ENCODE assay signal across 1 cellular context in the genomic region with DNA sequence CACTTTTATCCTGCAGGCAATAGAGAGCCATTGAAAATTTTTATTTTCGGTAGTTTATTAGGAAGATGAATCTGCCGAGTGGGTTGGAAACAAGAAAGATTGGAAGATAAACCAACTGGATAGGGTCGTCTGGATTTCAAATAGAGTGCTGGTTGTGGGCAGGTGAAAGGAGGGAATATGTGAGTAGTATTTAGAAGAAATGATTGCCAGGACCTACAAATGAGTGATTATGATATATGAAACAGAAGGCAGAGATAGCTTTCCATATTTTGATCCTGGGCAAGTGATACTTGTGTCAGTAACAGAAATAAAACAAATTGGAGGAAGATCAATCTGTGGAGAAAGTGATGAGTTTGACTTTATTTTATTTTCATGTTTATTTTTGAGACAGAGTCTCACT.
TF ChIP-seq lines count a peak whose summit lies in the region.

No MANE protein-coding gene starts in this region.

TF ChIP-seq in WTC11, 78 proteins besides CTCF, POLR2A, EP300 and RAD21 (continued from another document):
- TF ChIP-seq, protein P1, sequence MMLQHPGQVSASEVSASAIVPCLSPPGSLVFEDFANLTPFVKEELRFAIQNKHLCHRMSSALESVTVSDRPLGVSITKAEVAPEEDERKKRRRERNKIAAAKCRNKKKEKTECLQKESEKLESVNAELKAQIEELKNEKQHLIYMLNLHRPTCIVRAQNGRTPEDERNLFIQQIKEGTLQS (CRISPR knock-in tag; conservative IDR thresholded peaks at IDR 0.05) = no peak
- TF ChIP-seq, protein P2, sequence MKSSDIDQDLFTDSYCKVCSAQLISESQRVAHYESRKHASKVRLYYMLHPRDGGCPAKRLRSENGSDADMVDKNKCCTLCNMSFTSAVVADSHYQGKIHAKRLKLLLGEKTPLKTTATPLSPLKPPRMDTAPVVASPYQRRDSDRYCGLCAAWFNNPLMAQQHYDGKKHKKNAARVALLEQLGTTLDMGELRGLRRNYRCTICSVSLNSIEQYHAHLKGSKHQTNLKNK (CRISPR knock-in tag; IDR thresholded peaks at IDR 0.05) = no peak
- TF ChIP-seq GABPB1 (CRISPR knock-in tag; IDR thresholded peaks at IDR 0.05) = no peak
